ENCODE assay signal across 21 cellular contexts in genomic region chr19:18591735-18592385, GRCh38. TPM values are rescaled to one million over a fixed set of nuclear protein-coding genes. Genes with fewer than 3 reads are reported as not detected.
A peak's percentile ranks its signal among the peaks of the same experiment; 100 is the strongest.
DNase-seq lines count a peak whose midpoint lies in the region; ATAC-seq, FAIRE-seq and TF ChIP-seq lines count a peak whose summit lies in the region.
"Had no signal": no experiment of that assay in that cellular context is flagged by ENCODE, and none has a peak within 500 bp of the region (broad histone marks: within the 10 kb centered on the region; RNA-seq: fewer than 3 reads in every experiment).

No MANE protein-coding gene starts in this region.

- H3K4me3 ChIP-seq in K562 (no peak overlapping the region), psoas muscle (no peak overlapping the region)
- H3K4me3 ChIP-seq: mucosa of descending colon, Peyer's patch, upper lobe of left lung had no signal

- H3K9ac ChIP-seq in K562 (ENCODE audit: insufficient read depth in 1 of 2, low read depth in 2 of 2, low read length in 2 of 2), result peak overlapping the region in 1 of 2 experiments; percentile 13; a peak in 1 of 4 replicates
- H3K9ac ChIP-seq: parathyroid adenoma had no signal

- no peaks in the 10 kb centered on the region for H3K9me3 ChIP-seq in CD4-positive, alpha-beta T cell (ENCODE audit: control insufficient read depth, low read length)
- H3K9me3 ChIP-seq in K562 (replicated peaks; ENCODE audit: control insufficient read depth, insufficient read depth, low read depth, low read length), result no peaks in the 10 kb centered on the region
- H3K9me3 ChIP-seq in psoas muscle, result no peaks in the 10 kb centered on the region
- H3K9me3 ChIP-seq: mucosa of descending colon, Peyer's patch, upper lobe of left lung had no signal

- FAIRE-seq in K562 (lab: Jason Lieb, UNC), result no peak
- FAIRE-seq: bronchial epithelial cell, small intestine had no signal

- H3K27ac ChIP-seq in CD4-positive, alpha-beta T cell (ENCODE audit: low read depth, low read length), result no peak overlapping the region
- H3K27ac ChIP-seq in K562 (ENCODE audit: extremely low read depth, low read depth, low read length) (no peak overlapping the region), psoas muscle (no peak overlapping the region)
- H3K27ac ChIP-seq: parathyroid adenoma, Peyer's patch, upper lobe of left lung had no signal

- CTCF ChIA-PET in CD4-positive, alpha-beta T cell (lab: Charles Lee), result no interaction called here
- CTCF ChIA-PET in K562 (lab: Yijun Ruan, JAX; ENCODE audit: low intra/inter-chr PET ratio), result no interaction called here

- no peak for TF ChIP-seq POLR2A in K562 (conservative IDR thresholded peaks at IDR 0.05)

- H3K36me3 Mint-ChIP-seq in CD4-positive, alpha-beta T cell (ENCODE audit: low read depth), result peaks cover 8% of the 10 kb centered on the region
- H3K36me3 Mint-ChIP-seq in IgD-negative memory B cell, result no peaks in the 10 kb centered on the region
- no peaks in the 10 kb centered on the region for H3K36me3 Mint-ChIP-seq in nephron progenitor cell (ENCODE audit: low read depth)

- intact Hi-C loops in CD4-positive, alpha-beta T cell (cut with DNase I, micrococcal nuclease), result loop anchor here in 1 of 2 experiments (5.0 to 10.0 kb wide), 5 partner anchors 90 to 443 kb away; partner anchors contain the start of genes ARMC6, COPE, CRTC1 and DDX49
- intact Hi-C loops in K562 (cut with micrococcal nuclease) (loop anchor here (5.0 to 10.0 kb wide), 4 partner anchors 45 to 253 kb away; partner anchors contain the start of gene KLHL26), psoas muscle (cut with DNase I) (loop anchor here in 1 of 2 donors (5.0 kb wide), 1 partner anchor 85 kb away; no protein-coding TSS in a partner anchor)

- H3K4me1 Mint-ChIP-seq in CD4-positive, alpha-beta T cell (ENCODE audit: low read depth), result peaks cover 36% of the 10 kb centered on the region
- H3K4me1 Mint-ChIP-seq in IgD-negative memory B cell (peaks cover 13 to 29% (median 28%) of the 10 kb centered on the region in 3 donors), nephron progenitor cell (peaks cover 59% of the 10 kb centered on the region)

- no peaks in the 10 kb centered on the region for H3K9me1 ChIP-seq in K562 (ENCODE audit: control insufficient read depth, insufficient read depth, low read length)

- H3K4me1 ChIP-seq in K562 (replicated peaks in 1 of 2; ENCODE audit: control insufficient read depth in 2 of 2, insufficient read depth in 2 of 2, low read length in 2 of 2) (peaks cover 32 to 85% of the 10 kb centered on the region in 2 experiments), psoas muscle (peaks cover 18% of the 10 kb centered on the region)

- peaks cover 24% of the 10 kb centered on the region for H3K79me2 ChIP-seq in K562 (ENCODE audit: control insufficient read depth, insufficient read depth, low read length)
- H3K79me2 ChIP-seq: parathyroid adenoma had no signal

- ATAC-seq in CD4-positive, alpha-beta T cell (ENCODE audit: poor library complexity), result no peak
- ATAC-seq in K562, result no peak
- ATAC-seq in HG03135 (IDR thresholded peaks at IDR 0.05; ENCODE audit: unreplicated experiment), result no peak
- no peak for ATAC-seq in psoas muscle
- ATAC-seq in GM19023 (IDR thresholded peaks at IDR 0.05; ENCODE audit: unreplicated experiment), result no peak
- ATAC-seq: left cardiac atrium; mucosa of descending colon; stimulated activated naive B cell treated with anti-CD40 and anti-IgM and Interleukin-4, amounts not matched to agents 10 μg/mL and 1 μg/mL and 100 μg/mL, for 72 hours had no signal

- no peak overlapping the region for H2AFZ ChIP-seq in K562 (ENCODE audit: low read depth, low read length)
- H2AFZ ChIP-seq: parathyroid adenoma had no signal

- no peaks in the 10 kb centered on the region for H3K9me3 Mint-ChIP-seq in CD4-positive, alpha-beta T cell
- H3K9me3 Mint-ChIP-seq in IgD-negative memory B cell (no peaks in the 10 kb centered on the region), nephron progenitor cell (peaks cover 6% of the 10 kb centered on the region)
- H3K9me3 Mint-ChIP-seq: stimulated activated naive B cell treated with anti-CD40 and anti-IgM and Interleukin-4, amounts not matched to agents 10 μg/mL and 1 μg/mL and 100 μg/mL, for 72 hours had no signal

- POLR2A ChIA-PET in CD4-positive, alpha-beta T cell (lab: Charles Lee), result no interaction called here
- POLR2A ChIA-PET in K562 (lab: Yijun Ruan, JAX), result interaction anchor here (1.3 to 2.1 kb wide), 2 partner anchors 10 to 11 kb away, joined by 3 to 5 read pairs; no protein-coding TSS in a partner anchor

- no peak for TF ChIP-seq CTCF in CD4-positive, alpha-beta T cell (IDR thresholded peaks at IDR 0.05)
- no peak for TF ChIP-seq CTCF in K562 (IDR thresholded peaks at IDR 0.05 in 2 of 3, conservative IDR thresholded peaks at IDR 0.05 in 1 of 3; ENCODE audit: insufficient read depth in 2 of 3, low read depth in 1 of 3, low read length in 3 of 3)
- TF ChIP-seq CTCF in nephron progenitor cell (IDR thresholded peaks at IDR 0.05), result no peak
- no peak for TF ChIP-seq CTCF in psoas muscle (IDR thresholded peaks at IDR 0.05)

- H3K36me3 ChIP-seq in K562 (ENCODE audit: control insufficient read depth, insufficient read depth, low read length), result peaks cover 5% of the 10 kb centered on the region; the same call in 2 of the 3 replicates
- peaks cover 4 to 16% of the 10 kb centered on the region in 2 donors for H3K36me3 ChIP-seq in psoas muscle (ENCODE audit: insufficient read depth in 1 of 2, low read depth in 1 of 2)

- H3K27me3 ChIP-seq in CD4-positive, alpha-beta T cell (ENCODE audit: control insufficient read depth, insufficient read depth, low read length), result no peaks in the 10 kb centered on the region
- H3K27me3 ChIP-seq in K562 (ENCODE audit: control insufficient read depth in 2 of 2, insufficient read depth in 2 of 2, low read length in 2 of 2), result no peaks in the 10 kb centered on the region
- H3K27me3 ChIP-seq in psoas muscle (ENCODE audit: insufficient read depth in 3 of 3, low read length in 2 of 3), result no peaks in the 10 kb centered on the region
- H3K27me3 ChIP-seq: upper lobe of left lung had no signal

- BruUV-seq in K562 (replicated peaks; lab: Mats Ljungman, UMichigan), result no TSS peak

- H3K4me3 Mint-ChIP-seq in CD4-positive, alpha-beta T cell, result peak overlapping the region; percentile 63
- H3K4me3 Mint-ChIP-seq in IgD-negative memory B cell (peak overlapping the region in 3 of 4 donors; percentile 34 to 74 (median 34)), nephron progenitor cell (no peak overlapping the region)

- no peak overlapping the region for H3K4me2 ChIP-seq in K562 (ENCODE audit: insufficient read depth, low read length)

- no peak for DNase-seq in CD4-positive, alpha-beta T cell
- DNase-seq in K562 (ENCODE audit: extremely low read depth in 1 of 4, low spot score in 3 of 4), result no peak
- DNase-seq in nephron progenitor cell, result no peak
- no peak for DNase-seq in psoas muscle
- DNase-seq in activated effector memory CD4-positive, alpha-beta T cell treated with anti-CD3 and anti-CD28 coated beads, Interleukin-2, amount 50 U/mL, for 16 hours, result no peak
- DNase-seq: activated naive CD4-positive, alpha-beta T cell treated with anti-CD3 and anti-CD28 coated beads, Interleukin-2, amount 50 U/mL, for 16 hours; DND-41; hypothalamus; left cardiac atrium; NCI-H2107; NCI-H69; Peyer's patch; small intestine; stimulated activated naive B cell treated with anti-CD40 and anti-IgM and Interleukin-4, amounts not matched to agents 10 μg/mL and 1 μg/mL and 100 μg/mL, for 72 hours had no signal

- H3K27ac Mint-ChIP-seq in CD4-positive, alpha-beta T cell, result peak overlapping the region; percentile 30
- H3K27ac Mint-ChIP-seq in IgD-negative memory B cell (peak overlapping the region in 1 of 3 donors; percentile 71), nephron progenitor cell (peak overlapping the region; percentile 29)
- H3K27ac Mint-ChIP-seq: stimulated activated naive B cell treated with anti-CD40 and anti-IgM and Interleukin-4, amounts not matched to agents 10 μg/mL and 1 μg/mL and 100 μg/mL, for 72 hours had no signal

- H3K27me3 Mint-ChIP-seq in CD4-positive, alpha-beta T cell, result no peaks in the 10 kb centered on the region
- peaks cover 8% of the 10 kb centered on the region for H3K27me3 Mint-ChIP-seq in IgD-negative memory B cell
- peaks cover 8% of the 10 kb centered on the region for H3K27me3 Mint-ChIP-seq in nephron progenitor cell (ENCODE audit: low read depth, poor library complexity)

- in situ Hi-C loops in K562 (cut with MboI), result no loop called here

- TF ChIP-seq RAD21 in K562 (CRISPR knock-in tag; conservative IDR thresholded peaks at IDR 0.05 in 1 of 2, IDR thresholded peaks at IDR 0.05 in 1 of 2), result no peak

- 92% methylated on average over 21 of the region's 22 CpGs for WGBS in K562 (ENCODE audit: insufficient coverage, low coverage, missing lambda C conversion rate)
- 59 to 73% (median 69%) methylated on average over 22 of the region's 22 CpGs for WGBS in psoas muscle, 3 donors

- no peak for TF ChIP-seq EP300 in K562 (IDR thresholded peaks at IDR 0.05; ENCODE audit: low read length)

- peaks cover 6% of the 10 kb centered on the region; the same call in 1 of the 2 replicates for H4K20me1 ChIP-seq in K562 (replicated peaks; ENCODE audit: control insufficient read depth, insufficient read depth, low read length)

RNA-seq across cellular contexts. Expression of gene REX1BD, which starts 3.3 kb away (rescaled TPM):
- 10 to 100 TPM; 88.4 to 88.9 TPM for total RNA-seq in CD4-positive, alpha-beta T cell
- polyA plus RNA-seq in IgD-negative memory B cell (138 TPM), K562 (2011; rRNA removed) (13.8 and 19.2 TPM in 2 replicates), K562 (2014; fragmentation: Illumina TruSeq; extraction: Trizol) (5.7 and 8.4 TPM in 2 replicates), K562 (2014; fragmentation: Nextera tagmentation; extraction: Ambion mirVana) (1 to 10 TPM; 1.9 to 4.7 TPM), K562 (2014; rRNA removed) (102 and 115 TPM in 2 replicates), psoas muscle (100 to 1,000 TPM in 1 of 3 donors, 10 to 100 TPM in 2; 67.7 to 105 (median 80.7) TPM)
- 18.7 and 60.0 TPM in 2 replicates for total RNA-seq in K562 (2011; cell fraction: chromatin; rRNA removed; ENCODE audit: low replicate concordance)
- 56.3 and 62.2 TPM in 2 replicates for total RNA-seq in K562 (2011; cell fraction: nucleolus; rRNA removed)
- total RNA-seq in K562 (2011; cell fraction: nucleoplasm; rRNA removed), result 43.5 and 57.0 TPM in 2 replicates
- total RNA-seq in K562 (2014; rRNA removed) (118 and 136 TPM in 2 replicates), K562 (2014; rRNA removed; fragmentation: Illumina TruSeq; extraction: Trizol) (4.8 and 7.2 TPM in 2 replicates), K562 (2015; rRNA removed; fragmentation: Illumina TruSeq; extraction: Trizol) (17.4 and 17.7 TPM in 2 replicates), K562 (2021) (78.5 and 87.0 TPM in 2 replicates), psoas muscle (100 to 1,000 TPM in 1 of 4 donors, 10 to 100 TPM in 3; 52.1 to 105 (median 92.0) TPM)
- 34.7 and 78.2 TPM in 2 replicates for polyA plus RNA-seq in K562 (2011; cell fraction: cytosol; rRNA removed)
- 180 and 217 TPM in 2 replicates for polyA plus RNA-seq in K562 (2011; cell fraction: nucleus; rRNA removed)
- polyA plus RNA-seq in K562 (2012), result 58.6 and 65.4 TPM in 2 replicates
- 1.2 and 1.4 TPM in 2 replicates for polyA minus RNA-seq in K562 (2011; rRNA and poly(A)+ RNA removed)
- polyA minus RNA-seq in K562 (2011; cell fraction: cytosol; rRNA and poly(A)+ RNA removed), result 11.4 and 17.5 TPM in 2 replicates
- 9.3 and 9.8 TPM in 2 replicates for polyA minus RNA-seq in K562 (2011; cell fraction: nucleus; rRNA and poly(A)+ RNA removed)

RNA-seq across cellular contexts. Expression of gene CRLF1, which starts 14.7 kb away (rescaled TPM):
- not detected for total RNA-seq in CD4-positive, alpha-beta T cell
- polyA plus RNA-seq in IgD-negative memory B cell (0.38 TPM), K562 (2011; rRNA removed) (0.85 and 2.3 TPM in 2 replicates), K562 (2014; fragmentation: Illumina TruSeq; extraction: Trizol) (0.90 and 1.2 TPM in 2 replicates), K562 (2014; fragmentation: Nextera tagmentation; extraction: Ambion mirVana) (1 to 10 TPM; 1.7 to 1.8 TPM), K562 (2014; rRNA removed) (3.6 and 3.9 TPM in 2 replicates), psoas muscle (10 to 100 TPM; 15.6 to 28.4 (median 19.3) TPM)
- total RNA-seq in K562 (2011; cell fraction: chromatin; rRNA removed; ENCODE audit: low replicate concordance), result 2.2 TPM in 1 of 2 replicates, not detected in the other
- total RNA-seq in K562 (2011; cell fraction: nucleolus; rRNA removed), result 0.79 and 2.8 TPM in 2 replicates
- 1.1 and 1.8 TPM in 2 replicates for total RNA-seq in K562 (2011; cell fraction: nucleoplasm; rRNA removed)
- total RNA-seq in K562 (2014; rRNA removed) (2.9 and 5.2 TPM in 2 replicates), K562 (2014; rRNA removed; fragmentation: Illumina TruSeq; extraction: Trizol) (0.98 and 1.1 TPM in 2 replicates), K562 (2015; rRNA removed; fragmentation: Illumina TruSeq; extraction: Trizol) (1.5 and 1.6 TPM in 2 replicates), K562 (2021) (3.3 and 5.6 TPM in 2 replicates), psoas muscle (10 to 100 TPM in 3 of 4 donors, 1 to 10 TPM in 1; 8.3 to 20.2 (median 14.2) TPM)
- 1.8 and 1.9 TPM in 2 replicates for polyA plus RNA-seq in K562 (2011; cell fraction: cytosol; rRNA removed)
- polyA plus RNA-seq in K562 (2011; cell fraction: nucleus; rRNA removed), result 1.1 and 3.9 TPM in 2 replicates
- 3.7 and 4.7 TPM in 2 replicates for polyA plus RNA-seq in K562 (2012)
- not detected in 2 replicates for polyA minus RNA-seq in K562 (2011; rRNA and poly(A)+ RNA removed)
- 4.5 TPM in 1 of 2 replicates, not detected in the other for polyA minus RNA-seq in K562 (2011; cell fraction: cytosol; rRNA and poly(A)+ RNA removed)
- polyA minus RNA-seq in K562 (2011; cell fraction: nucleus; rRNA and poly(A)+ RNA removed), result 0.22 TPM in 1 of 2 replicates, not detected in the other

RNA-seq across cellular contexts. Expression of gene UBA52, which starts 20.2 kb away (rescaled TPM):
- 1,000 to 10,000 TPM; 2,255 to 2,378 TPM for total RNA-seq in CD4-positive, alpha-beta T cell
- polyA plus RNA-seq in IgD-negative memory B cell, result 1,891 TPM
- 157 and 351 TPM in 2 replicates for total RNA-seq in K562 (2011; cell fraction: chromatin; rRNA removed; ENCODE audit: low replicate concordance)
- 427 and 474 TPM in 2 replicates for total RNA-seq in K562 (2011; cell fraction: nucleolus; rRNA removed)
- total RNA-seq in K562 (2011; cell fraction: nucleoplasm; rRNA removed), result 616 and 1,019 TPM in 2 replicates
- total RNA-seq in K562 (2014; rRNA removed), result 1,110 and 1,524 TPM in 2 replicates
- total RNA-seq in K562 (2014; rRNA removed; fragmentation: Illumina TruSeq; extraction: Trizol), result 1,512 and 1,662 TPM in 2 replicates
- total RNA-seq in K562 (2015; rRNA removed; fragmentation: Illumina TruSeq; extraction: Trizol), result 1,433 and 1,470 TPM in 2 replicates
- total RNA-seq in K562 (2021), result 2,028 and 2,215 TPM in 2 replicates
- polyA plus RNA-seq in K562 (2011; rRNA removed), result 1,733 and 2,197 TPM in 2 replicates
- 4,493 and 4,718 TPM in 2 replicates for polyA plus RNA-seq in K562 (2011; cell fraction: cytosol; rRNA removed)
- 1,163 and 1,235 TPM in 2 replicates for polyA plus RNA-seq in K562 (2011; cell fraction: nucleus; rRNA removed)
- 2,878 and 4,513 TPM in 2 replicates for polyA plus RNA-seq in K562 (2012)
- 2,671 and 2,751 TPM in 2 replicates for polyA plus RNA-seq in K562 (2014; fragmentation: Illumina TruSeq; extraction: Trizol)
- 1,000 to 10,000 TPM; 2,213 to 2,563 TPM for polyA plus RNA-seq in K562 (2014; fragmentation: Nextera tagmentation; extraction: Ambion mirVana)
- polyA plus RNA-seq in K562 (2014; rRNA removed), result 1,690 and 2,247 TPM in 2 replicates
- polyA minus RNA-seq in K562 (2011; rRNA and poly(A)+ RNA removed), result 1,555 and 1,880 TPM in 2 replicates
- polyA minus RNA-seq in K562 (2011; cell fraction: cytosol; rRNA and poly(A)+ RNA removed), result 757 and 815 TPM in 2 replicates
- polyA minus RNA-seq in K562 (2011; cell fraction: nucleus; rRNA and poly(A)+ RNA removed), result 165 and 281 TPM in 2 replicates
- 1,000 to 10,000 TPM in 2 of 4 donors, 100 to 1,000 TPM in 2; 979 to 1,082 (median 1,028) TPM for total RNA-seq in psoas muscle
- 1,000 to 10,000 TPM in 2 of 3 donors, 100 to 1,000 TPM in 1; 877 to 1,553 (median 1,005) TPM for polyA plus RNA-seq in psoas muscle

RNA-seq across cellular contexts. Expression of gene TMEM59L, which starts 20.8 kb away (rescaled TPM):
- total RNA-seq in CD4-positive, alpha-beta T cell, result under 1 TPM; 0.25 to 0.27 TPM
- polyA plus RNA-seq in IgD-negative memory B cell (not detected), K562 (2011; rRNA removed) (not detected in 2 replicates), K562 (2014; fragmentation: Illumina TruSeq; extraction: Trizol) (0.25 TPM in 1 of 2 replicates, not detected in the other), K562 (2014; fragmentation: Nextera tagmentation; extraction: Ambion mirVana) (not detected), K562 (2014; rRNA removed) (0.37 TPM in 1 of 2 replicates, not detected in the other), psoas muscle (1 to 10 TPM in 2 of 3 donors, under 1 TPM in 1; 0.85 to 4.8 (median 1.5) TPM)
- total RNA-seq in K562 (2011; cell fraction: chromatin; rRNA removed; ENCODE audit: low replicate concordance), result 0.23 TPM in 1 of 2 replicates, not detected in the other
- 0.33 TPM in 1 of 2 replicates, not detected in the other for total RNA-seq in K562 (2011; cell fraction: nucleolus; rRNA removed)
- total RNA-seq in K562 (2011; cell fraction: nucleoplasm; rRNA removed), result 1.7 TPM in 1 of 2 replicates, not detected in the other
- total RNA-seq in K562 (2014; rRNA removed) (not detected in 2 replicates), K562 (2014; rRNA removed; fragmentation: Illumina TruSeq; extraction: Trizol) (not detected in 2 replicates), K562 (2015; rRNA removed; fragmentation: Illumina TruSeq; extraction: Trizol) (not detected in 2 replicates), K562 (2021) (not detected in 2 replicates), psoas muscle (1 to 10 TPM in 3 of 4 donors, under 1 TPM in 1; 0.79 to 3.2 (median 2.6) TPM)
- polyA plus RNA-seq in K562 (2011; cell fraction: cytosol; rRNA removed), result 0.18 TPM in 1 of 2 replicates, not detected in the other
- polyA plus RNA-seq in K562 (2011; cell fraction: nucleus; rRNA removed), result 0.47 and 1.00 TPM in 2 replicates
- polyA plus RNA-seq in K562 (2012), result 0.10 and 0.48 TPM in 2 replicates
- not detected in 2 replicates for polyA minus RNA-seq in K562 (2011; rRNA and poly(A)+ RNA removed)
- not detected in 2 replicates for polyA minus RNA-seq in K562 (2011; cell fraction: cytosol; rRNA and poly(A)+ RNA removed)
- not detected in 2 replicates for polyA minus RNA-seq in K562 (2011; cell fraction: nucleus; rRNA and poly(A)+ RNA removed)

RNA-seq across cellular contexts. Expression of gene KXD1, which starts 34.2 kb away (rescaled TPM):
- 10 to 100 TPM; 64.2 to 66.9 TPM for total RNA-seq in CD4-positive, alpha-beta T cell
- polyA plus RNA-seq in IgD-negative memory B cell, result 82.8 TPM
- total RNA-seq in K562 (2011; cell fraction: chromatin; rRNA removed; ENCODE audit: low replicate concordance), result 91.9 and 173 TPM in 2 replicates
- total RNA-seq in K562 (2011; cell fraction: nucleolus; rRNA removed), result 110 and 120 TPM in 2 replicates
- total RNA-seq in K562 (2011; cell fraction: nucleoplasm; rRNA removed), result 109 and 127 TPM in 2 replicates
- total RNA-seq in K562 (2014; rRNA removed), result 133 and 147 TPM in 2 replicates
- 48.7 and 66.2 TPM in 2 replicates for total RNA-seq in K562 (2014; rRNA removed; fragmentation: Illumina TruSeq; extraction: Trizol)
- 80.5 and 83.3 TPM in 2 replicates for total RNA-seq in K562 (2015; rRNA removed; fragmentation: Illumina TruSeq; extraction: Trizol)
- 114 and 118 TPM in 2 replicates for total RNA-seq in K562 (2021)
- 159 and 217 TPM in 2 replicates for polyA plus RNA-seq in K562 (2011; rRNA removed)
- polyA plus RNA-seq in K562 (2011; cell fraction: cytosol; rRNA removed), result 242 and 309 TPM in 2 replicates
- polyA plus RNA-seq in K562 (2011; cell fraction: nucleus; rRNA removed), result 149 and 198 TPM in 2 replicates
- polyA plus RNA-seq in K562 (2012), result 146 and 182 TPM in 2 replicates
- 191 and 210 TPM in 2 replicates for polyA plus RNA-seq in K562 (2014; fragmentation: Illumina TruSeq; extraction: Trizol)
- 10 to 100 TPM; 21.9 to 41.3 TPM for polyA plus RNA-seq in K562 (2014; fragmentation: Nextera tagmentation; extraction: Ambion mirVana)
- polyA plus RNA-seq in K562 (2014; rRNA removed), result 153 and 177 TPM in 2 replicates
- polyA minus RNA-seq in K562 (2011; rRNA and poly(A)+ RNA removed), result 64.2 and 93.8 TPM in 2 replicates
- polyA minus RNA-seq in K562 (2011; cell fraction: cytosol; rRNA and poly(A)+ RNA removed), result 88.9 and 91.1 TPM in 2 replicates
- polyA minus RNA-seq in K562 (2011; cell fraction: nucleus; rRNA and poly(A)+ RNA removed), result 27.5 and 34.8 TPM in 2 replicates
- 10 to 100 TPM; 38.9 to 76.5 (median 50.8) TPM for total RNA-seq in psoas muscle
- polyA plus RNA-seq in psoas muscle, result 100 to 1,000 TPM in 2 of 3 donors, 10 to 100 TPM in 1; 84.6 to 144 (median 122) TPM
